ENCODE assay signal across 8 cellular contexts in genomic region chr7:3065724-3066143, GRCh38. TPM values are rescaled to one million over a fixed set of nuclear protein-coding genes. Genes with fewer than 3 reads are reported as not detected.
DNase-seq lines count a peak whose midpoint lies in the region; ATAC-seq and TF ChIP-seq lines count a peak whose summit lies in the region.

No MANE protein-coding gene starts in this region.

- H3K4me3 Mint-ChIP-seq in activated T-cell treated with anti-CD3 and anti-CD28 coated beads, Interleukin-2, amount 50 U/mL, for 4 hours: no peak overlapping the region
- H3K4me3 Mint-ChIP-seq in glutamatergic neuron (ENCODE audit: unreplicated experiment): no peak overlapping the region

- DNase-seq in COLO829 (ENCODE audit: low spot score) (peak; percentile 35), H4 (ENCODE audit: low spot score) (peak; percentile 70), NCI-H748 treated with DMSO at 0.1 percent for 48 hours (lab: John Stamatoyannopoulos, UW) (peak; percentile 51), glutamatergic neuron (peak; percentile 73), dedifferentiated amniotic fluid mesenchymal stem cell (ENCODE audit: extremely low spot score) (no peak), NCI-H1417 treated with DMSO at 0.1 percent for 48 hours (lab: John Stamatoyannopoulos, UW) (no peak)
- DNase-seq in activated T-cell treated with anti-CD3 and anti-CD28 coated beads, Interleukin-2, amount 50 U/mL, for 4 hours: peak; percentile 49
- DNase-seq in stimulated activated CD4-positive, alpha-beta T cell treated with anti-CD3 and anti-CD28 coated beads, Interleukin-4, amount 100 ng/mL, for 1 hour: peak; percentile 56

- peak; percentile 74 for TF ChIP-seq CTCF in glutamatergic neuron (IDR thresholded peaks at IDR 0.05; ENCODE audit: partially characterized antibody, unreplicated experiment)

- H3K4me1 Mint-ChIP-seq in activated T-cell treated with anti-CD3 and anti-CD28 coated beads, Interleukin-2, amount 50 U/mL, for 4 hours (ENCODE audit: low read depth): peaks cover 88% of the 10 kb centered on the region
- H3K4me1 Mint-ChIP-seq in glutamatergic neuron (ENCODE audit: low read depth, unreplicated experiment): peaks cover 8% of the 10 kb centered on the region

- H3K27ac Mint-ChIP-seq in glutamatergic neuron (ENCODE audit: unreplicated experiment): no peak overlapping the region

- peaks cover 2% of the 10 kb centered on the region for H3K36me3 Mint-ChIP-seq in activated T-cell treated with anti-CD3 and anti-CD28 coated beads, Interleukin-2, amount 50 U/mL, for 4 hours (ENCODE audit: insufficient read depth)
- H3K36me3 Mint-ChIP-seq in glutamatergic neuron (ENCODE audit: unreplicated experiment): peaks cover 8% of the 10 kb centered on the region

- ATAC-seq in activated T-cell treated with anti-CD3 and anti-CD28 coated beads, Interleukin-2, amount 50 U/mL, for 4 hours: no peak

- peaks cover 9% of the 10 kb centered on the region for H3K9me3 Mint-ChIP-seq in activated T-cell treated with anti-CD3 and anti-CD28 coated beads, Interleukin-2, amount 50 U/mL, for 4 hours
- H3K9me3 Mint-ChIP-seq in glutamatergic neuron (ENCODE audit: unreplicated experiment): no peaks in the 10 kb centered on the region

- no peaks in the 10 kb centered on the region for H3K27me3 Mint-ChIP-seq in activated T-cell treated with anti-CD3 and anti-CD28 coated beads, Interleukin-2, amount 50 U/mL, for 4 hours (ENCODE audit: low read depth)
- H3K27me3 Mint-ChIP-seq in glutamatergic neuron (ENCODE audit: unreplicated experiment): peaks cover 1% of the 10 kb centered on the region

RNA-seq across cellular contexts. Expression of gene CARD11, which starts 22.1 kb away (rescaled TPM):
- 0.04 TPM in 1 of 2 replicates, not detected in the other for total RNA-seq in H4 (2014; rRNA removed; shearing (Covaris generic))
- total RNA-seq in activated T-cell treated with anti-CD3 and anti-CD28 coated beads, Interleukin-2, amount 50 U/mL, for 4 hours: 10 to 100 TPM; 71.5 to 87.6 (median 87.5) TPM
- total RNA-seq in glutamatergic neuron (ENCODE audit: unreplicated experiment): 1.4 TPM

Comparison
In these comparisons a context has a peak if more than half of its experiments do, and no peak if none do; other contexts are left out.
1. DNase-seq: peak in COLO829 (single experiment), H4 (single experiment), NCI-H748 treated with DMSO at 0.1 percent for 48 hours (single experiment), activated T-cell treated with anti-CD3 and anti-CD28 coated beads, Interleukin-2, amount 50 U/mL, for 4 hours (single experiment), glutamatergic neuron (single experiment) and stimulated activated CD4-positive, alpha-beta T cell treated with anti-CD3 and anti-CD28 coated beads, Interleukin-4, amount 100 ng/mL, for 1 hour (single experiment); none in dedifferentiated amniotic fluid mesenchymal stem cell (single experiment) and NCI-H1417 treated with DMSO at 0.1 percent for 48 hours (single experiment).
2. RNA of gene CARD11, which starts 22.1 kb away (total RNA-seq): 71.5 to 87.6 TPM in activated T-cell treated with anti-CD3 and anti-CD28 coated beads, Interleukin-2, amount 50 U/mL, for 4 hours; 1.4 TPM in glutamatergic neuron (single experiment) and 0.04 TPM in H4; every median in the first group is over 10 times any median in the second.